19 cellular contexts compared by ENCODE assay signal in genomic region chr14:68986926-68987652, GRCh38. TPM values are rescaled to one million over a fixed set of nuclear protein-coding genes. Genes with fewer than 3 reads are reported as not detected.
DNase-seq lines count a peak whose midpoint lies in the region; ATAC-seq lines count a peak whose summit lies in the region.
"Had no signal": no experiment of that assay in that cellular context is flagged by ENCODE, and none has a peak within 500 bp of the region (broad histone marks: within the 10 kb centered on the region; RNA-seq: fewer than 3 reads in every experiment).

No MANE protein-coding gene starts in this region.

- no peaks in the 10 kb centered on the region for H3K36me3 ChIP-seq in GM23248 (ENCODE audit: low read depth)
- H3K36me3 ChIP-seq: gastrocnemius medialis had no signal

- H3K9me2 ChIP-seq in GM23248 (ENCODE audit: insufficient read depth), result no peaks in the 10 kb centered on the region

- in situ Hi-C loops in GM23248 (cut with MboI), result no loop called here

- H2AFZ ChIP-seq in GM23248, result no peak overlapping the region

- CTCF ChIA-PET in activated CD8-positive, alpha-beta memory T cell treated with anti-CD3 and anti-CD28 coated beads, Interleukin-2, amount 10 ng/mL, durations not matched to agents 7 days and 5 days (lab: Charles Lee), result interaction anchor here (1.5 kb wide), 1 partner anchor 124 kb away, joined by 3 read pairs; no protein-coding TSS in a partner anchor
- CTCF ChIA-PET in T-cell (lab: Charles Lee), result interaction anchor here in 1 of 2 donors (0.9 to 1.1 kb wide), 2 partner anchors 30 to 76 kb away, joined by 3 read pairs; no protein-coding TSS in a partner anchor

- H3K9ac ChIP-seq in GM23248, result no peak overlapping the region

- peaks cover 31% of the 10 kb centered on the region for H3K27me3 Mint-ChIP-seq in activated CD8-positive, alpha-beta memory T cell treated with anti-CD3 and anti-CD28 coated beads, Interleukin-2, amount 10 ng/mL, durations not matched to agents 7 days and 5 days
- no peaks in the 10 kb centered on the region for H3K27me3 Mint-ChIP-seq in T-cell
- H3K27me3 Mint-ChIP-seq in naive thymus-derived CD8-positive, alpha-beta T cell, result no peaks in the 10 kb centered on the region

- H3K4me2 ChIP-seq in GM23248 (ENCODE audit: unreplicated experiment), result no peak overlapping the region

- no peak overlapping the region for H3K27ac ChIP-seq in GM23248
- H3K27ac ChIP-seq: gastrocnemius medialis had no signal

- peak; percentile 48 for DNase-seq in activated CD8-positive, alpha-beta memory T cell treated with anti-CD3 and anti-CD28 coated beads, Interleukin-2, amount 10 ng/mL, durations not matched to agents 7 days and 5 days
- no peak for DNase-seq in activated CD8-positive, alpha-beta memory T cell treated with anti-CD3 and anti-CD28 coated beads, Interleukin-2, amount 50 U/mL, for 48 hours
- DNase-seq in GM23248, result peak; percentile 36
- no peak for DNase-seq in T-cell
- no peak for DNase-seq in naive thymus-derived CD8-positive, alpha-beta T cell
- DNase-seq in NCI-H1436 (lab: John Stamatoyannopoulos, UW), result no peak
- DNase-seq in iPS-NIHi11 (ENCODE audit: low spot score), result no peak
- DNase-seq: activated CD4-positive, CD25-positive, alpha-beta regulatory T cell treated with anti-CD3 and anti-CD28 coated beads, Interleukin-2, amount 50 U/mL, for 72 hours; activated T-cell treated with anti-CD3 and anti-CD28 coated beads, Interleukin-2, amount 50 U/mL, for 1 hour; amniotic stem cell; CD8-positive, alpha-beta memory T cell; DMS79 treated with DMSO at 0.1 percent for 48 hours; gastrocnemius medialis; GOT3; left cardiac atrium; mucosa of descending colon; NCI-H510A; SHP77 treated with DMSO at 0.1 percent for 48 hours had no signal

- no peaks in the 10 kb centered on the region for H3K9me3 Mint-ChIP-seq in activated CD8-positive, alpha-beta memory T cell treated with anti-CD3 and anti-CD28 coated beads, Interleukin-2, amount 10 ng/mL, durations not matched to agents 7 days and 5 days (ENCODE audit: low read depth)
- H3K9me3 Mint-ChIP-seq in T-cell, result no peaks in the 10 kb centered on the region
- no peaks in the 10 kb centered on the region for H3K9me3 Mint-ChIP-seq in naive thymus-derived CD8-positive, alpha-beta T cell
- H3K9me3 Mint-ChIP-seq: CD8-positive, alpha-beta memory T cell had no signal

- H3K27me3 ChIP-seq in GM23248 (replicated peaks; ENCODE audit: insufficient read depth), result no peaks in the 10 kb centered on the region
- H3K27me3 ChIP-seq: gastrocnemius medialis had no signal

- no peak overlapping the region for H3K4me3 Mint-ChIP-seq in activated CD8-positive, alpha-beta memory T cell treated with anti-CD3 and anti-CD28 coated beads, Interleukin-2, amount 10 ng/mL, durations not matched to agents 7 days and 5 days
- no peak overlapping the region for H3K4me3 Mint-ChIP-seq in T-cell
- no peak overlapping the region for H3K4me3 Mint-ChIP-seq in naive thymus-derived CD8-positive, alpha-beta T cell
- H3K4me3 Mint-ChIP-seq: CD8-positive, alpha-beta memory T cell had no signal

- H3K4me1 ChIP-seq in GM23248 (ENCODE audit: insufficient read depth), result peaks cover 16% of the 10 kb centered on the region
- H3K4me1 ChIP-seq: gastrocnemius medialis had no signal

- H3K36me3 Mint-ChIP-seq in activated CD8-positive, alpha-beta memory T cell treated with anti-CD3 and anti-CD28 coated beads, Interleukin-2, amount 10 ng/mL, durations not matched to agents 7 days and 5 days, result peaks cover 1% of the 10 kb centered on the region
- no peaks in the 10 kb centered on the region for H3K36me3 Mint-ChIP-seq in T-cell
- H3K36me3 Mint-ChIP-seq in naive thymus-derived CD8-positive, alpha-beta T cell, result no peaks in the 10 kb centered on the region

- H3K79me2 ChIP-seq in GM23248 (ENCODE audit: insufficient read depth), result no peaks in the 10 kb centered on the region

- WGBS in GM23248 (ENCODE audit: low coverage in 1 of 2, low lambda C conversion rate in 2 of 2, missing lambda C conversion rate in 2 of 2), 2 experiments, result 25 to 32% methylated on average over 2 of the region's 2 CpGs

- H3K4me1 Mint-ChIP-seq in activated CD8-positive, alpha-beta memory T cell treated with anti-CD3 and anti-CD28 coated beads, Interleukin-2, amount 10 ng/mL, durations not matched to agents 7 days and 5 days, result peaks cover 12% of the 10 kb centered on the region
- peaks cover 16 to 34% (median 17%) of the 10 kb centered on the region in 3 donors for H3K4me1 Mint-ChIP-seq in T-cell
- H3K4me1 Mint-ChIP-seq in naive thymus-derived CD8-positive, alpha-beta T cell, result peaks cover 7 to 19% (median 11%) of the 10 kb centered on the region in 4 donors

- H3K9me3 ChIP-seq in GM23248 (ENCODE audit: low read depth), result no peaks in the 10 kb centered on the region
- H3K9me3 ChIP-seq: gastrocnemius medialis, mucosa of descending colon had no signal

- H4K20me1 ChIP-seq in GM23248 (ENCODE audit: insufficient read depth), result no peaks in the 10 kb centered on the region

- H3F3A ChIP-seq in GM23248 (ENCODE audit: insufficient read depth), result peaks cover 19% of the 10 kb centered on the region

- POLR2A ChIA-PET in T-cell (lab: Charles Lee), result interaction anchor here (0.5 to 0.6 kb wide), 2 partner anchors 44 to 51 kb away, joined by 5 to 6 read pairs; no protein-coding TSS in a partner anchor
- POLR2A ChIA-PET in naive thymus-derived CD8-positive, alpha-beta T cell (lab: Charles Lee), result interaction anchor here (0.7 to 1.0 kb wide), 3 partner anchors 48 to 76 kb away, joined by 3 to 4 read pairs (median 3); no protein-coding TSS in a partner anchor

- peak; percentile 60 for ATAC-seq in activated CD8-positive, alpha-beta memory T cell treated with anti-CD3 and anti-CD28 coated beads, Interleukin-2, amount 10 ng/mL, durations not matched to agents 7 days and 5 days
- ATAC-seq in T-cell (replicated peaks in 1 of 4) (peak; percentile 60 to 71 (median 63)), GM21360 (IDR thresholded peaks at IDR 0.05; ENCODE audit: unreplicated experiment) (no peak)
- ATAC-seq in naive thymus-derived CD8-positive, alpha-beta T cell, result peak; percentile 35 to 74
- ATAC-seq: gastrocnemius medialis had no signal

- H3K4me3 ChIP-seq in GM23248, result no peak overlapping the region
- H3K4me3 ChIP-seq: gastrocnemius medialis, mucosa of descending colon had no signal

- peak overlapping the region; percentile 5 for H3K27ac Mint-ChIP-seq in activated CD8-positive, alpha-beta memory T cell treated with anti-CD3 and anti-CD28 coated beads, Interleukin-2, amount 10 ng/mL, durations not matched to agents 7 days and 5 days
- peak overlapping the region in 1 of 2 donors; percentile 68 for H3K27ac Mint-ChIP-seq in T-cell
- H3K27ac Mint-ChIP-seq in naive thymus-derived CD8-positive, alpha-beta T cell, result peak overlapping the region in 2 of 10 donors; percentile 17 to 70
- H3K27ac Mint-ChIP-seq: CD8-positive, alpha-beta memory T cell had no signal

RNA-seq across cellular contexts. Expression of gene ACTN1, which starts 8.0 kb away (rescaled TPM):
- 10 to 100 TPM; 26.8 to 56.0 TPM for total RNA-seq in activated CD8-positive, alpha-beta memory T cell treated with anti-CD3 and anti-CD28 coated beads, Interleukin-2, amount 10 ng/mL, durations not matched to agents 7 days and 5 days
- 403 and 414 TPM in 2 replicates for total RNA-seq in GM23248 (2014; rRNA removed; shearing (Covaris generic))
- polyA plus RNA-seq in GM23248 (2016; fragmentation: Nextera tagmentation; extraction: Ambion mirVana), result 593 and 597 TPM in 2 replicates
- 100 to 1,000 TPM in 4 of 5 donors, 10 to 100 TPM in 1; 84.8 to 219 (median 122) TPM for total RNA-seq in T-cell
- total RNA-seq in naive thymus-derived CD8-positive, alpha-beta T cell, result 100 to 1,000 TPM; 333 to 341 TPM
- polyA plus RNA-seq in naive thymus-derived CD8-positive, alpha-beta T cell, result 100 to 1,000 TPM; 144 to 436 (median 267) TPM

Comparison
In these comparisons a context has a peak if more than half of its experiments do, and no peak if none do; other contexts are left out.
1. DNase-seq: peak in activated CD8-positive, alpha-beta memory T cell treated with anti-CD3 and anti-CD28 coated beads, Interleukin-2, amount 10 ng/mL, durations not matched to agents 7 days and 5 days (single experiment) and GM23248 (single experiment); none in activated CD8-positive, alpha-beta memory T cell treated with anti-CD3 and anti-CD28 coated beads, Interleukin-2, amount 50 U/mL, for 48 hours (single experiment), T-cell (0 of 34), naive thymus-derived CD8-positive, alpha-beta T cell (0 of 10), NCI-H1436 (single experiment) and iPS-NIHi11 (single experiment).